ENCODE assay signal across 19 cellular contexts in genomic region chr20:701401-702129, GRCh38. TPM values are rescaled to one million over a fixed set of nuclear protein-coding genes. Genes with fewer than 3 reads are reported as not detected.
"Had no signal": no experiment of that assay in that cellular context is flagged by ENCODE, and none has a peak within 500 bp of the region (broad histone marks: within the 10 kb centered on the region; RNA-seq: fewer than 3 reads in every experiment).

No MANE protein-coding gene starts in this region.

- H3K4me3 ChIP-seq: breast epithelium, dorsolateral prefrontal cortex, left lung, tibial nerve, uterus had no signal

- H3K27me3 ChIP-seq: uterus had no signal

- H3K9me3 Mint-ChIP-seq: activated CD4-positive, alpha-beta T cell treated with anti-CD3 and anti-CD28 coated beads, Interleukin-2, amount 10 ng/mL, durations not matched to agents 24 days and 14 days; activated T-cell treated with anti-CD3 and anti-CD28 coated beads, Interleukin-2, amount 50 U/mL, for 24 hours; neural crest cell had no signal

- H3K27ac ChIP-seq: breast epithelium, left lung, tibial nerve, uterus had no signal

- ATAC-seq: activated CD8-positive, alpha-beta T cell treated with anti-CD3 and anti-CD28 coated beads, Interleukin-2, amount 10 ng/mL, durations not matched to agents 7 days and 5 days; left lung had no signal

- H3K9me3 ChIP-seq: breast epithelium, left lung, tibial nerve, uterus had no signal

- H3K4me1 Mint-ChIP-seq: activated CD4-positive, alpha-beta T cell treated with anti-CD3 and anti-CD28 coated beads, Interleukin-2, amount 10 ng/mL, durations not matched to agents 24 days and 14 days had no signal

- H3K27ac Mint-ChIP-seq: activated CD4-positive, alpha-beta T cell treated with anti-CD3 and anti-CD28 coated beads, Interleukin-2, amount 10 ng/mL, durations not matched to agents 24 days and 14 days; activated CD8-positive, alpha-beta T cell treated with anti-CD3 and anti-CD28 coated beads, Interleukin-2, amount 10 ng/mL, durations not matched to agents 7 days and 5 days; activated T-cell treated with anti-CD3 and anti-CD28 coated beads, Interleukin-2, amount 50 U/mL, for 24 hours had no signal

- DNase-seq: activated CD4-positive, alpha-beta T cell treated with anti-CD3 and anti-CD28 coated beads, Interleukin-2, amount 10 ng/mL, durations not matched to agents 24 days and 14 days; activated CD8-positive, alpha-beta T cell treated with anti-CD3 and anti-CD28 coated beads, Interleukin-2, amount 10 ng/mL, durations not matched to agents 7 days and 5 days; activated naive CD4-positive, alpha-beta T cell treated with anti-CD3 and anti-CD28 coated beads, Interleukin-2, amount 50 U/mL, for 16 hours; activated T-cell treated with anti-CD3 and anti-CD28 coated beads, Interleukin-2, amount 50 U/mL, for 24 hours; aorta; erythroblast; foreskin melanocyte; left lung; stimulated activated CD8-positive, alpha-beta memory T cell treated with anti-CD3 and anti-CD28 coated beads, Interleukin-4, amount 100 ng/mL, for 48 hours; stimulated activated naive CD4-positive, alpha-beta T cell treated with Interleukin-2 at 50 U/mL for 16 hours; T1000; uterus had no signal

- H3K4me3 Mint-ChIP-seq: activated CD4-positive, alpha-beta T cell treated with anti-CD3 and anti-CD28 coated beads, Interleukin-2, amount 10 ng/mL, durations not matched to agents 24 days and 14 days; activated CD8-positive, alpha-beta T cell treated with anti-CD3 and anti-CD28 coated beads, Interleukin-2, amount 10 ng/mL, durations not matched to agents 7 days and 5 days; activated T-cell treated with anti-CD3 and anti-CD28 coated beads, Interleukin-2, amount 50 U/mL, for 24 hours; neural crest cell had no signal

- H3K36me3 ChIP-seq: breast epithelium, left lung, tibial nerve, uterus had no signal

- H3K4me1 ChIP-seq: breast epithelium, left lung, tibial nerve, uterus had no signal

RNA-seq across cellular contexts. Expression of gene SCRT2, which starts 26.0 kb away (rescaled TPM):
- total RNA-seq: activated CD4-positive, alpha-beta T cell treated with anti-CD3 and anti-CD28 coated beads, Interleukin-2, amount 10 ng/mL, durations not matched to agents 24 days and 14 days; activated CD8-positive, alpha-beta T cell treated with anti-CD3 and anti-CD28 coated beads, Interleukin-2, amount 10 ng/mL, durations not matched to agents 7 days and 5 days; aorta; breast epithelium; left lung; osteocyte; pulmonary artery endothelial cell; T-helper 1 cell treated with Interleukin-12 subunit alpha and Interleukin-12 subunit beta and Interleukin-4 antibody, amounts not matched to agents 30 ng/mL and 1 ng/mL, for 36 hours; tibial nerve; uterus had no signal
